In the genomic region with DNA sequence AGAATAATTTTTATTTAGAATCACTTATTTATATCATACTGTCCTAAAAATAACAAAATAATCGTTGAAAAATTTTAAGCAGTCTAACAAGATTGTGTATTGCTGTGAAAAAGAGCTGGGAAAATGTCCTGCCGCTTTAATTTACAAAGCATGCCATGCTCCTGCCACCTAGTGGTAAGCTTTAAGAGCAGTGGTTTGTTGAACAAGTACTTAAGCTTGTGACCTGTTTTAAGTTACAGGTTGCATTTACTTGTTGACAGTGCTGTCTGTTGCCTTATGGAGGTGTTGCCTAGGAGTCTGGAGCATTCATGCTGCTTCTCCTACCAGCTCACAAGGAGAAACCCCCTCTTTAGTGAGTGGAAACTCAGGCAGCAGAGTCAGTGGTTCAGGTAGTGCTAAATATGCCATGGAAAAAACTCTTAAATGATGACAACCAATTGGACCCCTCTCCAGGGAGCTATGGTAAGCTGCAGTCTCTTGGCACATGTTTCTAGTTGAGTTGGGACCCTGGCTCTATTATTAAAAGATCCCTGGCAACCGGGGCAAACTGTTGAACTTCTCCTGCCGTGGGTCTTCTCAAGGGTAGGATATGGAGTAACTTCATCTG, we compare ENCODE assay signal across 8 cellular contexts.
A peak's percentile ranks its signal among the peaks of the same experiment; 100 is the strongest.
DNase-seq lines count a peak whose midpoint lies in the region; ATAC-seq and TF ChIP-seq lines count a peak whose summit lies in the region.

No MANE protein-coding gene starts in this region.

- H4K20me1 ChIP-seq in SK-N-SH (ENCODE audit: insufficient read depth) = no peaks in the 10 kb centered on the region

- no peaks in the 10 kb centered on the region for H3K79me2 ChIP-seq in SK-N-SH (ENCODE audit: insufficient read depth)

- no peak overlapping the region for H2AFZ ChIP-seq in SK-N-SH (ENCODE audit: low read depth)

- CTCF ChIA-PET in SK-N-SH (lab: Yijun Ruan, JAX) = interaction anchor here (0.6 to 3.0 kb wide), 52 partner anchors 8 to 1156 kb away, joined by 3 to 35 read pairs (median 4); a partner anchor contains a TSS

- DNase-seq in activated T-cell treated with anti-CD3 and anti-CD28 coated beads for 4 hours = peak; percentile 22
- no peak for DNase-seq in activated T-cell treated with anti-CD3 and anti-CD28 coated beads, Interleukin-2, amount 50 U/mL, for 1 hour
- peak; percentile 54 for DNase-seq in LNCaP clone FGC (ENCODE audit: low read depth)
- DNase-seq in SK-N-SH = peak; percentile 53
- no peak for DNase-seq in coronary artery (ENCODE audit: low spot score)
- DNase-seq in medulla oblongata (ENCODE audit: extremely low spot score) = peak; percentile 87
- no peak for DNase-seq in OCI-M2 (lab: John Stamatoyannopoulos, UW; ENCODE audit: unreplicated experiment)

- TF ChIP-seq RAD21 in SK-N-SH (IDR thresholded peaks at IDR 0.05; ENCODE audit: low read length) = peak; percentile 80

- H3K9me3 ChIP-seq in SK-N-SH = no peaks in the 10 kb centered on the region

- no peaks in the 10 kb centered on the region for H3K9me2 ChIP-seq in SK-N-SH

- H3K4me2 ChIP-seq in SK-N-SH = no peak overlapping the region

- ATAC-seq in HG03135 (IDR thresholded peaks at IDR 0.05; ENCODE audit: unreplicated experiment) = no peak

- 44% methylated on average over 4 of the region's 4 CpGs for WGBS in SK-N-SH (ENCODE audit: low lambda C conversion rate)

- no peak overlapping the region for H3K9ac ChIP-seq in SK-N-SH

- TF ChIP-seq CTCF in LNCaP clone FGC (IDR thresholded peaks at IDR 0.05; ENCODE audit: control insufficient read depth, extremely low read depth, insufficient read depth) (peak; percentile 76), SK-N-SH (IDR thresholded peaks at IDR 0.05) (peak; percentile 90), coronary artery (IDR thresholded peaks at IDR 0.05) (peak; percentile 58)

- TF ChIP-seq EP300 in SK-N-SH (IDR thresholded peaks at IDR 0.05; ENCODE audit: borderline replicate concordance in 1 of 2, low read depth in 1 of 2, low read length in 1 of 2) = no peak

- H3K27me3 ChIP-seq in SK-N-SH (ENCODE audit: insufficient read depth) = no peaks in the 10 kb centered on the region

- H3K27ac ChIP-seq in SK-N-SH (ENCODE audit: low read depth in 2 of 2, low read length in 1 of 2) = no peak overlapping the region
- no peak overlapping the region for H3K27ac ChIP-seq in coronary artery

- POLR2A ChIA-PET in SK-N-SH (lab: Yijun Ruan, JAX) = no interaction called here

- peaks cover 14% of the 10 kb centered on the region for H3F3A ChIP-seq in SK-N-SH (replicated peaks; ENCODE audit: insufficient read depth)

- H3K36me3 ChIP-seq in SK-N-SH (replicated peaks in 1 of 2; ENCODE audit: control insufficient read depth in 1 of 2, insufficient read depth in 2 of 2, low read length in 1 of 2) = no peaks in the 10 kb centered on the region

- H3K4me3 ChIP-seq in LNCaP clone FGC (ENCODE audit: low read depth, low read length) (no peak overlapping the region), SK-N-SH (ENCODE audit: low read depth in 2 of 2, low read length in 1 of 2) (no peak overlapping the region), coronary artery (no peak overlapping the region)

- peaks cover 0 to 2% of the 10 kb centered on the region in 2 experiments; a peak in 2 of 4 replicates for H3K4me1 ChIP-seq in SK-N-SH (ENCODE audit: control insufficient read depth in 1 of 2, insufficient read depth in 2 of 2, low read depth in 1 of 2, low read length in 1 of 2)

TF ChIP-seq in SK-N-SH, 30 proteins besides CTCF, POLR2A, EP300 and RAD21:
- no peak for TF ChIP-seq RXRA (IDR thresholded peaks at IDR 0.05; ENCODE audit: borderline replicate concordance, low read depth)
- peak; percentile 67 for TF ChIP-seq SMC3 (IDR thresholded peaks at IDR 0.05; ENCODE audit: low read depth, low read length)
- TF ChIP-seq, protein P1, sequence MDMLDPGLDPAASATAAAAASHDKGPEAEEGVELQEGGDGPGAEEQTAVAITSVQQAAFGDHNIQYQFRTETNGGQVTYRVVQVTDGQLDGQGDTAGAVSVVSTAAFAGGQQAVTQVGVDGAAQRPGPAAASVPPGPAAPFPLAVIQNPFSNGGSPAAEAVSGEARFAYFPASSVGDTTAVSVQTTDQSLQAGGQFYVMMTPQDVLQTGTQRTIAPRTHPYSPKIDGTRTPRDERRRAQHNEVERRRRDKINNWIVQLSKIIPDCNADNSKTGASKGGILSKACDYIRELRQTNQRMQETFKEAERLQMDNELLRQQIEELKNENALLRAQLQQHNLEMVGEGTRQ (IDR thresholded peaks at IDR 0.05; ENCODE audit: borderline replicate concordance, low read depth, low read length) = no peak
- TF ChIP-seq RFX5 (IDR thresholded peaks at IDR 0.05; ENCODE audit: low read length) = no peak

Comparison
In these comparisons a context has a peak if more than half of its experiments do, and no peak if none do; other contexts are left out.
1. DNase-seq: peak in activated T-cell treated with anti-CD3 and anti-CD28 coated beads for 4 hours (single experiment), LNCaP clone FGC (single experiment), SK-N-SH (single experiment) and medulla oblongata (single experiment); none in activated T-cell treated with anti-CD3 and anti-CD28 coated beads, Interleukin-2, amount 50 U/mL, for 1 hour (single experiment), coronary artery (single experiment) and OCI-M2 (single experiment).
2. Peak in every context shown above with its lines, with median percentiles within 50 percentile points of each other: CTCF ChIP-seq.